Comparison of ENCODE assay signal across 8 cellular contexts in genomic region chr6:105646391-105646867, GRCh38.
DNase-seq lines count a peak whose midpoint lies in the region; ATAC-seq and TF ChIP-seq lines count a peak whose summit lies in the region.

No MANE protein-coding gene starts in this region.

- POLR2A ChIA-PET in CD4-positive, alpha-beta T cell (lab: Charles Lee), result interaction anchor here (1.2 kb wide), 1 partner anchor 58 kb away, joined by 3 read pairs; no protein-coding TSS in a partner anchor

- H3K27ac Mint-ChIP-seq in CD4-positive, alpha-beta T cell, result peak overlapping the region; percentile 1

- no peaks in the 10 kb centered on the region for H3K36me3 Mint-ChIP-seq in CD4-positive, alpha-beta T cell (ENCODE audit: low read depth)
- no peaks in the 10 kb centered on the region for H3K36me3 Mint-ChIP-seq in activated T-cell treated with anti-CD3 and anti-CD28 coated beads, Interleukin-2, amount 50 U/mL, for 4 hours (ENCODE audit: insufficient read depth)

- H3K27me3 ChIP-seq in CD4-positive, alpha-beta T cell (ENCODE audit: control insufficient read depth, insufficient read depth, low read length), result no peaks in the 10 kb centered on the region

- peak; percentile 69 for ATAC-seq in CD4-positive, alpha-beta T cell (ENCODE audit: poor library complexity)
- ATAC-seq in HG03139 (IDR thresholded peaks at IDR 0.05; ENCODE audit: unreplicated experiment), result peak; percentile 89
- peak; percentile 88 to 91 for ATAC-seq in activated T-cell treated with anti-CD3 and anti-CD28 coated beads, Interleukin-2, amount 50 U/mL, for 4 hours

- H3K4me3 Mint-ChIP-seq in CD4-positive, alpha-beta T cell, result no peak overlapping the region
- no peak overlapping the region for H3K4me3 Mint-ChIP-seq in activated T-cell treated with anti-CD3 and anti-CD28 coated beads, Interleukin-2, amount 50 U/mL, for 4 hours

- peaks cover 10% of the 10 kb centered on the region for H3K27me3 Mint-ChIP-seq in CD4-positive, alpha-beta T cell
- peaks cover 2% of the 10 kb centered on the region for H3K27me3 Mint-ChIP-seq in activated T-cell treated with anti-CD3 and anti-CD28 coated beads, Interleukin-2, amount 50 U/mL, for 4 hours (ENCODE audit: low read depth)

- no peaks in the 10 kb centered on the region for H3K9me3 Mint-ChIP-seq in CD4-positive, alpha-beta T cell
- no peaks in the 10 kb centered on the region for H3K9me3 Mint-ChIP-seq in activated T-cell treated with anti-CD3 and anti-CD28 coated beads, Interleukin-2, amount 50 U/mL, for 4 hours

- intact Hi-C loops in CD4-positive, alpha-beta T cell (cut with DNase I, micrococcal nuclease), result no loop called here

- CTCF ChIA-PET in CD4-positive, alpha-beta T cell (lab: Charles Lee), result no interaction called here

- DNase-seq in CD4-positive, alpha-beta T cell, result no peak
- peak; percentile 14 for DNase-seq in GM19238 (ENCODE audit: insufficient read length, low spot score)
- no peak for DNase-seq in activated T-cell treated with anti-CD3 and anti-CD28 coated beads, Interleukin-2, amount 50 U/mL, for 4 hours
- peak; percentile 7 for DNase-seq in stimulated activated CD8-positive, alpha-beta memory T cell treated with anti-CD3 and anti-CD28 coated beads, Interleukin-15, amount 100 ng/mL, for 1 hour (ENCODE audit: low read depth)
- no peak for DNase-seq in medulla oblongata (ENCODE audit: extremely low spot score)
- DNase-seq in inferior parietal cortex (ENCODE audit: extremely low spot score), result no peak
- DNase-seq in DMS 273 (lab: John Stamatoyannopoulos, UW; ENCODE audit: unreplicated experiment), result no peak

- no peak overlapping the region for H3K27ac ChIP-seq in CD4-positive, alpha-beta T cell (ENCODE audit: low read depth, low read length)

- no peaks in the 10 kb centered on the region for H3K9me3 ChIP-seq in CD4-positive, alpha-beta T cell (ENCODE audit: control insufficient read depth, low read length)

- no peak for TF ChIP-seq CTCF in CD4-positive, alpha-beta T cell (IDR thresholded peaks at IDR 0.05)

- H3K4me1 Mint-ChIP-seq in CD4-positive, alpha-beta T cell (ENCODE audit: low read depth), result peaks cover 45% of the 10 kb centered on the region
- H3K4me1 Mint-ChIP-seq in activated T-cell treated with anti-CD3 and anti-CD28 coated beads, Interleukin-2, amount 50 U/mL, for 4 hours (ENCODE audit: low read depth), result peaks cover 67% of the 10 kb centered on the region

Comparison
In these comparisons a context has a peak if more than half of its experiments do, and no peak if none do; other contexts are left out.
1. DNase-seq: peak in GM19238 (single experiment) and stimulated activated CD8-positive, alpha-beta memory T cell treated with anti-CD3 and anti-CD28 coated beads, Interleukin-15, amount 100 ng/mL, for 1 hour (single experiment); none in CD4-positive, alpha-beta T cell (0 of 10), activated T-cell treated with anti-CD3 and anti-CD28 coated beads, Interleukin-2, amount 50 U/mL, for 4 hours (single experiment), medulla oblongata (single experiment), inferior parietal cortex (single experiment) and DMS 273 (single experiment).
2. Peak in every context shown above with its lines, with median percentiles within 50 percentile points of each other: ATAC-seq.